ENCODE assay signal across 22 cellular contexts in the genomic region with DNA sequence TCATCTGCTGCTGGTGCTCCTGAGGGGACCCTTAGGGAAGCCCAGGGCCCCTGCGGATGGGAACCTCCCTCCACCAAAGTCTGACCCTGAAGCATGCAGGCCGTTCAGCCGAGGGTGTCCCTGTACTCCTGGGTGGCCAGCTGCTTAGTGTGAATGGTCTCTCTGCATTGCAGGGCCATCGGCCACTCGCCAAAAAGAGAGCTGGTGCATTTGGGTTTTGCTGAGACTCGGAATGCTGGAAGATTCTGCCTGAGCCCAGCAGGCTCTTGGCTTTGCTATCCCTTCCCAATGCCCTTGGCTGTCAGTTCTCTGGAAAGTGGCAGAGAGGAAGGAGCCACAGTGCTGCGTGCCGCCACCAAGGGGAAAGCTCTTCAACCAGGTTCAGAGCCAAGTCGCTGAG. TPM values are rescaled to one million over a fixed set of nuclear protein-coding genes. Genes with fewer than 3 reads are reported as not detected.
DNase-seq lines count a peak whose midpoint lies in the region; ATAC-seq, FAIRE-seq and TF ChIP-seq lines count a peak whose summit lies in the region.
"Had no signal": no experiment of that assay in that cellular context is flagged by ENCODE, and none has a peak within 500 bp of the region (broad histone marks: within the 10 kb centered on the region; RNA-seq: fewer than 3 reads in every experiment).

No MANE protein-coding gene starts in this region.

- ATAC-seq in Right ventricle myocardium inferior (no peak), left colon (no peak)
- no peak for ATAC-seq in naive thymus-derived CD8-positive, alpha-beta T cell
- ATAC-seq: activated naive CD8-positive, alpha-beta T cell treated with anti-CD3 and anti-CD28 coated beads, Interleukin-2, amount 50 U/mL, for 24 hours had no signal

- no peak overlapping the region for H2BK120ac ChIP-seq in H1 (replicated peaks; ENCODE audit: low read depth, low read length)

- H3K9ac ChIP-seq in H1 (replicated peaks in 1 of 4; ENCODE audit: extremely low read depth in 1 of 4, low read depth in 3 of 4, low read length in 3 of 4), result no peak overlapping the region
- no peak overlapping the region for H3K9ac ChIP-seq in neural progenitor cell
- H3K9ac ChIP-seq: parathyroid adenoma had no signal

- FAIRE-seq in H1 (lab: Jason Lieb, UNC), result no peak
- FAIRE-seq: GM18507, keratinocyte had no signal

- no peak overlapping the region for H3K14ac ChIP-seq in H1 (ENCODE audit: insufficient read length)

- H4K91ac ChIP-seq in H1 (replicated peaks; ENCODE audit: insufficient read length, low read length), result peak overlapping the region; percentile 45

- peak overlapping the region; percentile 65 for H3K4me3 ChIP-seq in left ventricle myocardium inferior
- no peak overlapping the region for H3K4me3 ChIP-seq in H1 (ENCODE audit: extremely low read depth in 1 of 4, insufficient read depth in 2 of 4, low read depth in 3 of 4, low read length in 4 of 4)
- no peak overlapping the region for H3K4me3 ChIP-seq in neural progenitor cell

- intact Hi-C loops in left ventricle myocardium inferior (cut with micrococcal nuclease) (no loop called here), Right ventricle myocardium inferior (cut with DNase I) (no loop called here), left colon (cut with DNase I, micrococcal nuclease) (no loop called here)

- H3K27me3 Mint-ChIP-seq in neural progenitor cell (ENCODE audit: insufficient read depth, low read depth) (peaks cover 6% of the 10 kb centered on the region), type B pancreatic cell (no peaks in the 10 kb centered on the region)
- H3K27me3 Mint-ChIP-seq in naive thymus-derived CD8-positive, alpha-beta T cell, result peaks cover 0 to 18% (median 0%) of the 10 kb centered on the region in 5 donors

- no peak for TF ChIP-seq POLR2A in H1 (IDR thresholded peaks at IDR 0.05; ENCODE audit: control extremely low read depth in 1 of 2, low read depth in 2 of 2, low read length in 2 of 2)

- peaks cover 58% of the 10 kb centered on the region for H3K4me1 Mint-ChIP-seq in neural progenitor cell
- H3K4me1 Mint-ChIP-seq in type B pancreatic cell (ENCODE audit: unreplicated experiment), result peaks cover 53% of the 10 kb centered on the region
- H3K4me1 Mint-ChIP-seq in naive thymus-derived CD8-positive, alpha-beta T cell, result peaks cover 5 to 35% (median 23%) of the 10 kb centered on the region in 4 donors

- H4K5ac ChIP-seq in H1 (ENCODE audit: insufficient read length, low read depth, low read length), result no peak overlapping the region

- no peaks in the 10 kb centered on the region for H3K79me1 ChIP-seq in H1 (ENCODE audit: low read depth, low read length)

- H3K36me3 ChIP-seq in left ventricle myocardium inferior (no peaks in the 10 kb centered on the region), H1 (ENCODE audit: control insufficient read depth in 2 of 4, insufficient read depth in 4 of 4, low read length in 3 of 4) (no peaks in the 10 kb centered on the region), neural progenitor cell (no peaks in the 10 kb centered on the region)
- H3K36me3 ChIP-seq: brain microvascular endothelial cell had no signal

- DNase-seq in left ventricle myocardium inferior (no peak), Right ventricle myocardium inferior (ENCODE audit: missing footprints) (no peak), H1 (ENCODE audit: low read depth in 1 of 2, low spot score in 2 of 2) (no peak), neural progenitor cell (ENCODE audit: low spot score) (no peak), type B pancreatic cell (ENCODE audit: extremely low spot score, unreplicated experiment) (no peak), left colon (no peak), NOMO-1 (lab: John Stamatoyannopoulos, UW; ENCODE audit: unreplicated experiment in 2 of 2) (no peak)
- no peak for DNase-seq in naive thymus-derived CD8-positive, alpha-beta T cell
- DNase-seq: activated CD4-positive, alpha-beta T cell treated with anti-CD3 and anti-CD28 coated beads, Interleukin-2, amount 10 ng/mL, durations not matched to agents 24 days and 14 days; activated naive CD8-positive, alpha-beta T cell treated with anti-CD3 and anti-CD28 coated beads, Interleukin-2, amount 50 U/mL, for 24 hours; brain microvascular endothelial cell; naive B cell; NCI-H524 treated with DMSO at 0.1 percent for 48 hours; stimulated activated CD4-positive, alpha-beta T cell treated with anti-CD3 and anti-CD28 coated beads, Interleukin-12 subunit alpha, Interleukin-12 subunit beta, amount 100 ng/mL, for 4 hours; T-helper 1 cell had no signal

- peaks cover 25% of the 10 kb centered on the region for H3F3A ChIP-seq in neural progenitor cell (ENCODE audit: low read depth)

- H3K18ac ChIP-seq in H1 (ENCODE audit: extremely low read depth, low read length), result peak overlapping the region; percentile 48

- no peak overlapping the region for H3K4ac ChIP-seq in H1 (replicated peaks; ENCODE audit: insufficient read length, low read depth, low read length)

- WGBS in H1 (ENCODE audit: extremely low coverage in 1 of 2, insufficient coverage in 1 of 2, insufficient read length in 1 of 2, insufficient replicate concordance in 2 of 2, low coverage in 1 of 2, low lambda C conversion rate in 2 of 2, missing lambda C conversion rate in 1 of 2), 2 experiments, result 72% methylated on average over 8 of the region's 9 CpGs; no CpG with 5 or more reads in 1 of the 2 experiments

- H2BK15ac ChIP-seq in H1 (ENCODE audit: low read length), result peak overlapping the region; percentile 72

- no peak overlapping the region for H3K56ac ChIP-seq in H1 (replicated peaks; ENCODE audit: insufficient read length, low read depth, low read length)

- no peaks in the 10 kb centered on the region for H3K9me3 ChIP-seq in left ventricle myocardium inferior (replicated peaks)
- H3K9me3 ChIP-seq in H1 (ENCODE audit: insufficient read depth in 2 of 2, low read depth in 1 of 2, low read length in 1 of 2), result no peaks in the 10 kb centered on the region
- H3K9me3 ChIP-seq in neural progenitor cell (ENCODE audit: low read depth), result no peaks in the 10 kb centered on the region

- TF ChIP-seq EP300 in H1 (IDR thresholded peaks at IDR 0.05; ENCODE audit: borderline replicate concordance in 1 of 2, low read depth in 2 of 2, low read length in 2 of 2), result no peak

- no peaks in the 10 kb centered on the region for H3K36me3 Mint-ChIP-seq in neural progenitor cell
- no peaks in the 10 kb centered on the region for H3K36me3 Mint-ChIP-seq in type B pancreatic cell
- no peaks in the 10 kb centered on the region for H3K36me3 Mint-ChIP-seq in naive thymus-derived CD8-positive, alpha-beta T cell
- H3K36me3 Mint-ChIP-seq: memory B cell, naive B cell had no signal

- POLR2A ChIA-PET in H1 (lab: Charles Lee; ENCODE audit: partially characterized antibody), result interaction anchor here (0.9 to 2.0 kb wide), 3 partner anchors 11 to 101 kb away, joined by 3 to 11 read pairs (median 8); no protein-coding TSS in a partner anchor
- POLR2A ChIA-PET in naive thymus-derived CD8-positive, alpha-beta T cell (lab: Charles Lee), result no interaction called here

- H3K4me3 Mint-ChIP-seq in neural progenitor cell, result no peak overlapping the region
- peak overlapping the region; percentile 83 for H3K4me3 Mint-ChIP-seq in type B pancreatic cell
- H3K4me3 Mint-ChIP-seq in naive thymus-derived CD8-positive, alpha-beta T cell, result no peak overlapping the region
- H3K4me3 Mint-ChIP-seq: activated CD4-positive, alpha-beta T cell treated with anti-CD3 and anti-CD28 coated beads, Interleukin-2, amount 10 ng/mL, durations not matched to agents 24 days and 14 days; activated naive CD8-positive, alpha-beta T cell treated with anti-CD3 and anti-CD28 coated beads, Interleukin-2, amount 50 U/mL, for 24 hours; dendritic cell treated with granulocyte-macrophage colony-stimulating factor and Interleukin-4, amounts not matched to agents 40 ng/mL and 50 ng/mL, for 4 days; memory B cell; naive B cell had no signal

- 0 out of 2 replicates have a peak overlapping the region, but pooled peaks have one; percentile 17 for H2BK12ac ChIP-seq in H1 (ENCODE audit: low read depth, low read length)

- TF ChIP-seq RAD21 in H1 (IDR thresholded peaks at IDR 0.05 in 1 of 2, conservative IDR thresholded peaks at IDR 0.05 in 1 of 2; ENCODE audit: low read depth in 2 of 2, low read length in 2 of 2), result no peak

- H3K27me3 ChIP-seq in left ventricle myocardium inferior (ENCODE audit: low read depth) (peaks cover 7% of the 10 kb centered on the region), H1 (replicated peaks in 1 of 4; ENCODE audit: control insufficient read depth in 3 of 4, extremely low read depth in 1 of 4, insufficient read depth in 3 of 4, low read length in 3 of 4) (no peaks in the 10 kb centered on the region; a peak in 2 of 7 replicates), neural progenitor cell (no peaks in the 10 kb centered on the region)
- H3K27me3 ChIP-seq: brain microvascular endothelial cell had no signal

- H2AFZ ChIP-seq in H1 (ENCODE audit: low read length) (peak overlapping the region; percentile 63), neural progenitor cell (replicated peaks) (no peak overlapping the region)
- H2AFZ ChIP-seq: parathyroid adenoma had no signal

- H4K8ac ChIP-seq in H1 (ENCODE audit: extremely low read depth, insufficient read depth, low read length), result peak overlapping the region; percentile 28; the same call in 1 of the 2 replicates

- peak overlapping the region; percentile 66; the same call in 1 of the 2 replicates for H2BK20ac ChIP-seq in H1 (ENCODE audit: low read length)

- H2AK5ac ChIP-seq in H1 (ENCODE audit: low read depth, low read length), result no peak overlapping the region; the same call in 1 of the 2 replicates

- CTCF ChIA-PET in H1 (lab: Charles Lee; ENCODE audit: partially characterized antibody), result interaction anchor here (0.8 to 7.0 kb wide), 14 partner anchors 9 to 101 kb away, joined by 3 to 46 read pairs (median 3); no protein-coding TSS in a partner anchor

- no peak overlapping the region for H3K23ac ChIP-seq in H1 (ENCODE audit: insufficient read length)

- no peaks in the 10 kb centered on the region for H3K23me2 ChIP-seq in H1 (ENCODE audit: low read depth, low read length)

- H3K27ac ChIP-seq in left ventricle myocardium inferior (replicated peaks), result peak overlapping the region; percentile 92
- H3K27ac ChIP-seq in H1 (ENCODE audit: low read depth, low read length), result no peak overlapping the region
- no peak overlapping the region for H3K27ac ChIP-seq in neural progenitor cell
- H3K27ac ChIP-seq: brain microvascular endothelial cell, parathyroid adenoma had no signal

- H3K4me2 ChIP-seq in H1 (ENCODE audit: insufficient read depth in 1 of 2, low read depth in 2 of 2, low read length in 2 of 2) (no peak overlapping the region), neural progenitor cell (no peak overlapping the region)

- H3K4me1 ChIP-seq in left ventricle myocardium inferior (peaks cover 74% of the 10 kb centered on the region), H1 (replicated peaks in 1 of 4; ENCODE audit: control insufficient read depth in 3 of 4, insufficient read depth in 4 of 4, low read length in 3 of 4) (peaks cover 3 to 27% (median 18%) of the 10 kb centered on the region in 4 experiments; a peak in 5 of 7 replicates), neural progenitor cell (peaks cover 54% of the 10 kb centered on the region)
- H3K4me1 ChIP-seq: parathyroid adenoma had no signal

- H3K79me2 ChIP-seq in H1 (ENCODE audit: control insufficient read depth in 1 of 2, insufficient read depth in 2 of 2, low read length in 2 of 2) (no peaks in the 10 kb centered on the region), neural progenitor cell (ENCODE audit: low read depth) (no peaks in the 10 kb centered on the region)
- H3K79me2 ChIP-seq: parathyroid adenoma had no signal

- TF ChIP-seq CTCF in left ventricle myocardium inferior (IDR thresholded peaks at IDR 0.05; ENCODE audit: borderline replicate concordance) (no peak), H1 (IDR thresholded peaks at IDR 0.05; ENCODE audit: control extremely low read depth in 1 of 3, insufficient read depth in 1 of 3, low read depth in 1 of 3, low read length in 3 of 3) (no peak), neural progenitor cell (IDR thresholded peaks at IDR 0.05) (no peak), type B pancreatic cell (conservative IDR thresholded peaks at IDR 0.05) (no peak)

- H2BK5ac ChIP-seq in H1 (ENCODE audit: low read depth, low read length), result peak overlapping the region; percentile 52; the same call in 1 of the 2 replicates

- H3K27ac Mint-ChIP-seq in neural progenitor cell (peak overlapping the region; percentile 21), type B pancreatic cell (peak overlapping the region; percentile 62)
- H3K27ac Mint-ChIP-seq in naive thymus-derived CD8-positive, alpha-beta T cell, result no peak overlapping the region
- H3K27ac Mint-ChIP-seq: activated CD4-positive, alpha-beta T cell treated with anti-CD3 and anti-CD28 coated beads, Interleukin-2, amount 10 ng/mL, durations not matched to agents 24 days and 14 days; activated naive CD8-positive, alpha-beta T cell treated with anti-CD3 and anti-CD28 coated beads, Interleukin-2, amount 50 U/mL, for 24 hours; activated T-helper 2 cell treated with anti-CD3 and anti-CD28 coated beads, Interferon-gamma antibody, Interleukin-2, Interleukin-4, amounts not matched to agents 10 μg/mL and 5 μg/mL and 100 μg/mL, durations not matched to agents 14 hours and 24 hours and 36 hours; dendritic cell treated with granulocyte-macrophage colony-stimulating factor and Interleukin-4, amounts not matched to agents 40 ng/mL and 50 ng/mL, for 4 days; memory B cell; naive B cell had no signal

- H4K20me1 ChIP-seq in H1 (replicated peaks in 1 of 2; ENCODE audit: control insufficient read depth in 1 of 2, insufficient read depth in 2 of 2, low read length in 2 of 2) (no peaks in the 10 kb centered on the region), neural progenitor cell (ENCODE audit: low read depth) (no peaks in the 10 kb centered on the region)

- no peaks in the 10 kb centered on the region for H3K9me3 Mint-ChIP-seq in neural progenitor cell
- no peaks in the 10 kb centered on the region for H3K9me3 Mint-ChIP-seq in type B pancreatic cell
- H3K9me3 Mint-ChIP-seq in naive thymus-derived CD8-positive, alpha-beta T cell, result no peaks in the 10 kb centered on the region
- H3K9me3 Mint-ChIP-seq: activated CD4-positive, alpha-beta T cell treated with anti-CD3 and anti-CD28 coated beads, Interleukin-2, amount 10 ng/mL, durations not matched to agents 24 days and 14 days; activated naive CD8-positive, alpha-beta T cell treated with anti-CD3 and anti-CD28 coated beads, Interleukin-2, amount 50 U/mL, for 24 hours; activated T-helper 2 cell treated with anti-CD3 and anti-CD28 coated beads, Interferon-gamma antibody, Interleukin-2, Interleukin-4, amounts not matched to agents 10 μg/mL and 5 μg/mL and 100 μg/mL, durations not matched to agents 14 hours and 24 hours and 36 hours; dendritic cell treated with granulocyte-macrophage colony-stimulating factor and Interleukin-4, amounts not matched to agents 40 ng/mL and 50 ng/mL, for 4 days; memory B cell; naive B cell had no signal

RNA-seq across cellular contexts. Expression of a gene that starts 2.8 kb away (rescaled TPM):
- 8.4 TPM for total RNA-seq in left ventricle myocardium inferior
- 11.1 TPM for total RNA-seq in Right ventricle myocardium inferior
- total RNA-seq in H1 (2021; fragmentation: NEBNext Ultra II Directional; extraction: Animal tissue kit (Norgen Biotek cat#: 25700)), result not detected in 2 replicates
- polyA plus RNA-seq in H1 (2011; rRNA removed), result 0.03 TPM in 1 of 2 replicates, not detected in the other
- polyA plus RNA-seq in H1 (2011; cell fraction: cytosol; rRNA removed), result not detected
- polyA plus RNA-seq in H1 (2011; cell fraction: nucleus; rRNA removed), result 0.07 TPM
- polyA plus RNA-seq in H1 (2012, experiment 1 of 2), result 0.11 to 0.12 TPM in 2 of 4 replicates, not detected in the others
- polyA plus RNA-seq in H1 (2012, experiment 2 of 2), result not detected
- 0.04 TPM for polyA plus RNA-seq in H1 (2013, experiment 1 of 2)
- polyA plus RNA-seq in H1 (2013, experiment 2 of 2), result 0.11 TPM
- polyA minus RNA-seq in H1 (2011; rRNA and poly(A)+ RNA removed), result not detected in 2 replicates
- not detected for polyA minus RNA-seq in H1 (2011; cell fraction: cytosol; rRNA and poly(A)+ RNA removed)
- 0.20 TPM for polyA minus RNA-seq in H1 (2011; cell fraction: nucleus; rRNA and poly(A)+ RNA removed)
- 0.59 TPM in 1 of 2 replicates, not detected in the other for total RNA-seq in neural progenitor cell (ENCODE audit: low replicate concordance)
- 5.7 and 17.2 TPM in 2 replicates for total RNA-seq in type B pancreatic cell (ENCODE audit: low replicate concordance)
- 1 to 10 TPM; 1.2 to 1.8 TPM for total RNA-seq in left colon
- total RNA-seq in naive thymus-derived CD8-positive, alpha-beta T cell, result not detected
- 1 to 10 TPM in 2 of 3 donors, under 1 TPM in 1; 0.66 to 5.9 (median 1.5) TPM for polyA plus RNA-seq in naive thymus-derived CD8-positive, alpha-beta T cell
- total RNA-seq: OCI-LY7 had no signal

Comparison
In these comparisons a context has a peak if more than half of its experiments do, and no peak if none do; other contexts are left out.
1. H3K27ac Mint-ChIP-seq: peak in neural progenitor cell (single experiment) and type B pancreatic cell (single experiment); none in naive thymus-derived CD8-positive, alpha-beta T cell (0 of 10).